23 cellular contexts compared by ENCODE assay signal in the genomic region with DNA sequence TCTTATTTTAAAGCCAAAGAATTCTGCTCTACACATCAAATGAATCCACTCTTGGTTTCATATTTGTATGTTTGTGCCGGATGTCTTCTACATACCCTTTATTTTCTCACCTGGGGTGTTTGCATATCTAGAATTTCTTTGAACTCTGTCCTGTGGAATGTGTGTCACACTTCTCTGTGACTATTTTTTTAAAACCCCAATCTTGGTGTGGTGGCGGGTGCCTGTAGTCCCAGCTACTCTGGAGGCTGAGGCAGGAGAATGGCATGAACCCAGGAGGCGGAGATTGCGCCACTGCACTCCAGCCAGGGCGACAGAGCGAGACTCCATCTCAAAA. TPM values are rescaled to one million over a fixed set of nuclear protein-coding genes. Genes with fewer than 3 reads are reported as not detected.
DNase-seq lines count a peak whose midpoint lies in the region; ATAC-seq and TF ChIP-seq lines count a peak whose summit lies in the region.
"Had no signal": no experiment of that assay in that cellular context is flagged by ENCODE, and none has a peak within 500 bp of the region (broad histone marks: within the 10 kb centered on the region; RNA-seq: fewer than 3 reads in every experiment).

No MANE protein-coding gene starts in this region.

- no peaks in the 10 kb centered on the region for H3K27me3 Mint-ChIP-seq in MCF 10A (ENCODE audit: insufficient read depth, unreplicated experiment)
- H3K27me3 Mint-ChIP-seq in T-helper 17 cell: no peaks in the 10 kb centered on the region
- no peaks in the 10 kb centered on the region for H3K27me3 Mint-ChIP-seq in activated naive CD8-positive, alpha-beta T cell treated with anti-CD3 and anti-CD28 coated beads, Interleukin-2, amount 10 ng/mL, durations not matched to agents 7 days and 5 days
- H3K27me3 Mint-ChIP-seq: progenitor cell of endocrine pancreas had no signal

- no TSS peak for BruUV-seq in MCF 10A (replicated peaks; lab: Mats Ljungman, UMichigan)

- TF ChIP-seq POLR2A in breast epithelium (IDR thresholded peaks at IDR 0.05): no peak

- H3K27ac Mint-ChIP-seq in MCF 10A (ENCODE audit: low read depth, unreplicated experiment): peak overlapping the region; percentile 22
- peak overlapping the region; percentile 63 for H3K27ac Mint-ChIP-seq in T-helper 17 cell
- peak overlapping the region; percentile 21 for H3K27ac Mint-ChIP-seq in activated naive CD8-positive, alpha-beta T cell treated with anti-CD3 and anti-CD28 coated beads, Interleukin-2, amount 10 ng/mL, durations not matched to agents 7 days and 5 days
- H3K27ac Mint-ChIP-seq: activated CD8-positive, alpha-beta T cell treated with anti-CD3 and anti-CD28 coated beads, Interleukin-2, amount 10 ng/mL, durations not matched to agents 7 days and 5 days; progenitor cell of endocrine pancreas; stimulated activated effector memory CD8-positive, alpha-beta T cell treated with anti-CD3 and anti-CD28 coated beads, Interleukin-12 subunit alpha, Interleukin-12 subunit beta, amount 100 ng/mL, for 72 hours; WTC11 had no signal

- peaks cover 30% of the 10 kb centered on the region for H3K36me3 Mint-ChIP-seq in MCF 10A (ENCODE audit: insufficient read depth, unreplicated experiment)
- no peaks in the 10 kb centered on the region for H3K36me3 Mint-ChIP-seq in T-helper 17 cell (ENCODE audit: low read depth)
- peaks cover 34% of the 10 kb centered on the region for H3K36me3 Mint-ChIP-seq in activated naive CD8-positive, alpha-beta T cell treated with anti-CD3 and anti-CD28 coated beads, Interleukin-2, amount 10 ng/mL, durations not matched to agents 7 days and 5 days

- no peak overlapping the region for H3K4me3 Mint-ChIP-seq in MCF 10A (ENCODE audit: unreplicated experiment)
- H3K4me3 Mint-ChIP-seq in T-helper 17 cell: peak overlapping the region; percentile 68
- H3K4me3 Mint-ChIP-seq in activated naive CD8-positive, alpha-beta T cell treated with anti-CD3 and anti-CD28 coated beads, Interleukin-2, amount 10 ng/mL, durations not matched to agents 7 days and 5 days: no peak overlapping the region
- H3K4me3 Mint-ChIP-seq: activated CD8-positive, alpha-beta T cell treated with anti-CD3 and anti-CD28 coated beads, Interleukin-2, amount 10 ng/mL, durations not matched to agents 7 days and 5 days; CD14-positive monocyte; stimulated activated effector memory CD8-positive, alpha-beta T cell treated with anti-CD3 and anti-CD28 coated beads, Interleukin-12 subunit alpha, Interleukin-12 subunit beta, amount 100 ng/mL, for 72 hours; WTC11 had no signal

- H3K36me3 ChIP-seq in breast epithelium: no peaks in the 10 kb centered on the region
- H3K36me3 ChIP-seq: brain microvascular endothelial cell, suprapubic skin had no signal

- H3K4me1 ChIP-seq in breast epithelium: no peaks in the 10 kb centered on the region
- H3K4me1 ChIP-seq: left lung, suprapubic skin had no signal

- no peaks in the 10 kb centered on the region for H3K4me1 Mint-ChIP-seq in MCF 10A (ENCODE audit: insufficient read depth, unreplicated experiment)
- H3K4me1 Mint-ChIP-seq in T-helper 17 cell: peaks cover 18% of the 10 kb centered on the region
- peaks cover 3% of the 10 kb centered on the region for H3K4me1 Mint-ChIP-seq in activated naive CD8-positive, alpha-beta T cell treated with anti-CD3 and anti-CD28 coated beads, Interleukin-2, amount 10 ng/mL, durations not matched to agents 7 days and 5 days
- H3K4me1 Mint-ChIP-seq: CD14-positive monocyte, WTC11 had no signal

- H3K9me3 ChIP-seq in breast epithelium (no peaks in the 10 kb centered on the region), T-helper 17 cell (ENCODE audit: control insufficient read depth, low read length, poor library complexity, severe bottlenecking) (no peaks in the 10 kb centered on the region)
- H3K9me3 ChIP-seq: left lung, neutrophil, suprapubic skin had no signal

- no peak for TF ChIP-seq CTCF in MCF 10A (IDR thresholded peaks at IDR 0.05; ENCODE audit: unreplicated experiment)
- TF ChIP-seq CTCF in breast epithelium (IDR thresholded peaks at IDR 0.05): no peak

- H3K9me3 Mint-ChIP-seq in MCF 10A (ENCODE audit: unreplicated experiment): no peaks in the 10 kb centered on the region
- H3K9me3 Mint-ChIP-seq in activated naive CD8-positive, alpha-beta T cell treated with anti-CD3 and anti-CD28 coated beads, Interleukin-2, amount 10 ng/mL, durations not matched to agents 7 days and 5 days: no peaks in the 10 kb centered on the region
- H3K9me3 Mint-ChIP-seq: CD14-positive monocyte; stimulated activated effector memory CD8-positive, alpha-beta T cell treated with anti-CD3 and anti-CD28 coated beads, Interleukin-12 subunit alpha, Interleukin-12 subunit beta, amount 100 ng/mL, for 72 hours; WTC11 had no signal

- POLR2A ChIA-PET in MCF 10A (lab: Yijun Ruan, JAX): interaction anchor here (0.5 to 1.4 kb wide), 3 partner anchors 14 to 87 kb away, joined by 3 to 6 read pairs (median 3); partner anchors contain the start of gene PTPN14
- POLR2A ChIA-PET in activated naive CD8-positive, alpha-beta T cell treated with anti-CD3 and anti-CD28 coated beads, Interleukin-2, amount 10 ng/mL, durations not matched to agents 7 days and 5 days (lab: Charles Lee): no interaction called here

- ATAC-seq in T-helper 17 cell (no peak), HG03139 (IDR thresholded peaks at IDR 0.05; ENCODE audit: unreplicated experiment) (no peak)
- no peak for ATAC-seq in activated naive CD8-positive, alpha-beta T cell treated with anti-CD3 and anti-CD28 coated beads, Interleukin-2, amount 10 ng/mL, durations not matched to agents 7 days and 5 days (ENCODE audit: low read depth)
- ATAC-seq: activated CD8-positive, alpha-beta T cell treated with anti-CD3 and anti-CD28 coated beads, Interleukin-2, amount 10 ng/mL, durations not matched to agents 7 days and 5 days; sciatic nerve; stimulated activated effector memory CD8-positive, alpha-beta T cell treated with anti-CD3 and anti-CD28 coated beads, Interleukin-12 subunit alpha, Interleukin-12 subunit beta, amount 100 ng/mL, for 72 hours had no signal

- H3K27ac ChIP-seq in breast epithelium: no peak overlapping the region
- H3K27ac ChIP-seq: brain microvascular endothelial cell, epithelial cell of prostate, left lung, neutrophil, suprapubic skin had no signal

- DNase-seq in MCF 10A (ENCODE audit: unreplicated experiment) (no peak), breast epithelium (ENCODE audit: low spot score in 2 of 2) (no peak), T-helper 17 cell (no peak), NCI-H1417 (lab: John Stamatoyannopoulos, UW) (no peak), UCSD-AML1 (lab: John Stamatoyannopoulos, UW; ENCODE audit: unreplicated experiment) (no peak)
- DNase-seq in activated naive CD8-positive, alpha-beta T cell treated with anti-CD3 and anti-CD28 coated beads, Interleukin-2, amount 10 ng/mL, durations not matched to agents 7 days and 5 days: no peak
- DNase-seq: effector CD4-positive, alpha-beta T cell; left lung; NCI-H1092 treated with DMSO at 0.1 percent for 48 hours; NCI-H187 treated with DMSO at 0.1 percent for 48 hours; NCI-H524 treated with DMSO at 0.1 percent for 48 hours; T1000 had no signal

- H3K27me3 ChIP-seq in breast epithelium: no peaks in the 10 kb centered on the region
- H3K27me3 ChIP-seq: brain microvascular endothelial cell, left lung, neutrophil, suprapubic skin had no signal

- no peak overlapping the region for H3K4me3 ChIP-seq in breast epithelium
- H3K4me3 ChIP-seq: left lung, suprapubic skin had no signal

- CTCF ChIA-PET in MCF 10A (lab: Yijun Ruan, JAX): interaction anchor here (0.5 to 12.4 kb wide), 96 partner anchors 11 to 1764 kb away, joined by 3 to 264 read pairs (median 4); partner anchors contain the start of genes CENPF and KCTD3

- intact Hi-C loops in MCF 10A (cut with micrococcal nuclease): no loop called here
- intact Hi-C loops in breast epithelium (cut with DNase I; ENCODE audit: low total_unique reads): no loop called here

RNA-seq across cellular contexts. Expression of gene CENPF, which starts 35.4 kb away (rescaled TPM):
- 88.8 and 135 TPM in 2 replicates for total RNA-seq in MCF 10A (2022)
- total RNA-seq in breast epithelium: 1 to 10 TPM; 1.3 to 4.0 (median 1.9) TPM
- 1 to 10 TPM; 2.0 to 3.2 TPM for total RNA-seq in T-helper 17 cell
- total RNA-seq in activated naive CD8-positive, alpha-beta T cell treated with anti-CD3 and anti-CD28 coated beads, Interleukin-2, amount 10 ng/mL, durations not matched to agents 7 days and 5 days: 100 to 1,000 TPM; 127 to 137 TPM

Comparison
In these comparisons a context has a peak if more than half of its experiments do, and no peak if none do; other contexts are left out.
1. RNA of gene CENPF, which starts 35.4 kb away (total RNA-seq): 127 to 137 TPM in activated naive CD8-positive, alpha-beta T cell treated with anti-CD3 and anti-CD28 coated beads, Interleukin-2, amount 10 ng/mL, durations not matched to agents 7 days and 5 days and 88.8 to 135 TPM in MCF 10A; 2.0 to 3.2 TPM in T-helper 17 cell and 1.3 to 4.0 TPM in breast epithelium; every median in the first group is over 10 times any median in the second.
2. Peak in every context shown above with its lines, with median percentiles within 50 percentile points of each other: H3K27ac Mint-ChIP-seq.